Comparison of ENCODE assay signal across 8 cellular contexts in the genomic region with DNA sequence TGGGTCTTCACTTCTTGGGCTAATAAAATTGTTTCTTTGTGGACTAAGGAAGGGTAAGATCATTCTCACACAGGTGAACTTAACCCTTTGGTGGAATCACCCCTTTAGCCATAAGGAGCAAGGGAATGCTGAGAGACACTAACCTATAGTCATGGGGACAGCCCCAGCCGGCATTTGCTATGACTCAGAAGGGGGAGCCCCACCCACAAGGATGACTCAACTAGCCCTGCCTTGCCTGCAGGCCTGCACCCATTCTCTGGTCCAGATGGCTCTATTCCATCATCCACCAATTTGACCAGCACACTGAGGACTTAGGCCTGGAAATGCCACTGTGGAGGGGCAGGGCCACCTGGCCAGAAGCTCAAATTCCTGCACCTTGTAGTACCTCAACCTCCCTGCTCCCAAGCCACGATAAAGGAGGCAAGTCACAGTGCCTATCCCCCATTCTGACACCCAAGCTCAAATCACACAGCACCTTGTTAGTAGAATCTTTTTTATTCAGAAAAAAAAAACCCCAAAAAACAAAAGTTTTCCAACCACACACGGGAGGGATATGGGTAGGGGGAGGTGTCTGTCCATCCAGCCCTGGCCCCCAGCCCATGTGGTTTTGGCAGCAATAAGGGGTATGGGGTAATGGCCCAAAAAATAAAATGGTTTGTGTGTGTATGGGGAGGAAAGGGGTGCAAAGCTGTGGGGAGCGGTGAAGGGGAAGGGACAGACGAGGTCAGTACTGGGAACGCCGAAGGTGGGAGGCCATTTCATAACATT. TPM values are rescaled to one million over a fixed set of nuclear protein-coding genes. Genes with fewer than 3 reads are reported as not detected.
DNase-seq lines count a peak whose midpoint lies in the region; ATAC-seq and TF ChIP-seq lines count a peak whose summit lies in the region.

No MANE protein-coding gene starts in this region.

- no peak overlapping the region for H2AFZ ChIP-seq in PC-9

- H3K4me1 ChIP-seq in A673 (ENCODE audit: insufficient read depth, low read length, poor library complexity, severe bottlenecking): peaks cover 38% of the 10 kb centered on the region
- peaks cover 33% of the 10 kb centered on the region for H3K4me1 ChIP-seq in PC-9 (replicated peaks; ENCODE audit: insufficient read depth)
- peaks cover 27% of the 10 kb centered on the region for H3K4me1 ChIP-seq in foreskin keratinocyte
- peaks cover 63% of the 10 kb centered on the region for H3K4me1 ChIP-seq in upper lobe of right lung

- H4K20me1 ChIP-seq in PC-9 (ENCODE audit: insufficient read depth): peaks cover 39% of the 10 kb centered on the region

- no peaks in the 10 kb centered on the region for H3K9me2 ChIP-seq in PC-9 (ENCODE audit: insufficient read depth)

- H3K36me3 ChIP-seq in A673 (ENCODE audit: insufficient read depth, low read length, poor library complexity, severe bottlenecking): peaks cover 41% of the 10 kb centered on the region
- H3K36me3 ChIP-seq in PC-9 (ENCODE audit: low read depth): peaks cover 34% of the 10 kb centered on the region
- H3K36me3 ChIP-seq in upper lobe of right lung: peaks cover 49% of the 10 kb centered on the region

- DNase-seq in A673 (ENCODE audit: low spot score) (peak; percentile 73), PC-9 (peak; percentile 90 to 93), foreskin keratinocyte (peak; percentile 78 to 89), posterior cingulate gyrus (peak in 7 of 10 donors; percentile 26 to 92 (median 74)), upper lobe of right lung (peak; percentile 75)
- peak; percentile 56 to 73 for DNase-seq in activated T-helper 1 cell treated with anti-CD3 and anti-CD28 coated beads, Interleukin-2, amount 50 U/mL, for 16 hours (ENCODE audit: low read depth in 1 of 2, low spot score in 1 of 2)

- H3K27ac ChIP-seq in A673 (ENCODE audit: low read depth, low read length, poor library complexity, severe bottlenecking): peak overlapping the region; percentile 99
- peak overlapping the region; percentile 99 for H3K27ac ChIP-seq in PC-9
- H3K27ac ChIP-seq in foreskin keratinocyte: peak overlapping the region; percentile 59
- peak overlapping the region; percentile 97 for H3K27ac ChIP-seq in upper lobe of right lung

- H3K4me3 ChIP-seq in A673 (ENCODE audit: low read depth, low read length, poor library complexity, severe bottlenecking) (peak overlapping the region; percentile 100), PC-9 (peak overlapping the region; percentile 99; the same call in 1 of the 2 replicates), upper lobe of right lung (peak overlapping the region; percentile 99)

- CTCF ChIA-PET in A673 (lab: Charles Lee): no interaction called here
- CTCF ChIA-PET in PC-9 (lab: Charles Lee): interaction anchor here (0.7 kb wide), 2 partner anchors 305 to 613 kb away, joined by 3 read pairs; no protein-coding TSS in a partner anchor

- peaks cover 78% of the 10 kb centered on the region for H3K79me2 ChIP-seq in PC-9 (ENCODE audit: low read depth)

- no TSS peak for BruUV-seq in A673 (replicated peaks; lab: Mats Ljungman, UMichigan)
- BruUV-seq in PC-9 (replicated peaks; lab: Mats Ljungman, UMichigan): no TSS peak

- intact Hi-C loops in A673 (cut with micrococcal nuclease; ENCODE audit: unreplicated experiment) (no loop called here), PC-9 (cut with micrococcal nuclease; ENCODE audit: unreplicated experiment) (loop anchor here (1.0 to 10.0 kb wide), 2 partner anchors 22 to 111 kb away; partner anchors contain the start of genes MINK1 and SPAG7), posterior cingulate gyrus (cut with DNase I) (loop anchor here (5.0 kb wide), 1 partner anchor 42 kb away; the partner anchor contains the start of gene CAMTA2), upper lobe of right lung (cut with DNase I) (no loop called here)

- ATAC-seq in GM21529 (IDR thresholded peaks at IDR 0.05; ENCODE audit: unreplicated experiment) (peak; percentile 27), foreskin keratinocyte (peak; percentile 60), upper lobe of right lung (peak; percentile 5), GM18909 (IDR thresholded peaks at IDR 0.05; ENCODE audit: poor library complexity, unreplicated experiment) (no peak)

- POLR2A ChIA-PET in A673 (lab: Charles Lee; ENCODE audit: low non-redundant PET) (no interaction called here), PC-9 (lab: Charles Lee; ENCODE audit: unreplicated experiment) (interaction anchor here (0.5 to 1.6 kb wide), 4 partner anchors 8 to 82 kb away, joined by 3 to 8 read pairs (median 5); partner anchors contain the start of gene SPAG7)

- H3K27me3 ChIP-seq in A673 (replicated peaks; ENCODE audit: insufficient read depth, low read depth, low read length, poor library complexity): no peaks in the 10 kb centered on the region
- H3K27me3 ChIP-seq in PC-9 (ENCODE audit: insufficient read depth, low read depth): no peaks in the 10 kb centered on the region
- no peaks in the 10 kb centered on the region for H3K27me3 ChIP-seq in foreskin keratinocyte
- no peaks in the 10 kb centered on the region for H3K27me3 ChIP-seq in upper lobe of right lung

- H3K9me3 ChIP-seq in A673 (ENCODE audit: low read depth, low read length, poor library complexity, severe bottlenecking): no peaks in the 10 kb centered on the region
- no peaks in the 10 kb centered on the region for H3K9me3 ChIP-seq in PC-9 (ENCODE audit: insufficient read depth, low read depth)
- no peaks in the 10 kb centered on the region for H3K9me3 ChIP-seq in upper lobe of right lung

- peaks cover 91% of the 10 kb centered on the region for H3F3A ChIP-seq in PC-9 (ENCODE audit: insufficient read depth, low read depth)

- peak overlapping the region; percentile 84 for H3K4me2 ChIP-seq in PC-9

- TF ChIP-seq CTCF in A673 (conservative IDR thresholded peaks at IDR 0.05; ENCODE audit: low read depth, low read length) (no peak), PC-9 (conservative IDR thresholded peaks at IDR 0.05) (no peak), foreskin keratinocyte (conservative IDR thresholded peaks at IDR 0.05) (no peak), upper lobe of right lung (IDR thresholded peaks at IDR 0.05) (no peak)

RNA-seq across cellular contexts. Expression of gene PFN1, which starts 3.0 kb away (rescaled TPM):
- 1,021 and 1,026 TPM in 2 replicates for total RNA-seq in A673 (2021)
- 1,101 and 1,459 TPM in 2 replicates for total RNA-seq in PC-9 (2021)
- total RNA-seq in foreskin keratinocyte: 1,745 and 1,771 TPM in 2 replicates
- 3,025 and 3,144 TPM in 2 replicates for polyA plus RNA-seq in foreskin keratinocyte
- total RNA-seq in upper lobe of right lung: 457 TPM

RNA-seq across cellular contexts. Expression of gene RNF167, which starts 5.3 kb away (rescaled TPM):
- total RNA-seq in A673 (2021): 77.3 and 78.8 TPM in 2 replicates
- total RNA-seq in PC-9 (2021): 122 and 135 TPM in 2 replicates
- total RNA-seq in foreskin keratinocyte: 118 and 119 TPM in 2 replicates
- 162 and 167 TPM in 2 replicates for polyA plus RNA-seq in foreskin keratinocyte
- 92.9 TPM for total RNA-seq in upper lobe of right lung

RNA-seq across cellular contexts. Expression of gene SLC25A11, which starts 5.5 kb away (rescaled TPM):
- 113 and 129 TPM in 2 replicates for total RNA-seq in A673 (2021)
- total RNA-seq in PC-9 (2021): 50.7 and 56.2 TPM in 2 replicates
- total RNA-seq in foreskin keratinocyte: 52.6 and 60.2 TPM in 2 replicates
- 76.9 and 83.6 TPM in 2 replicates for polyA plus RNA-seq in foreskin keratinocyte
- 55.0 TPM for total RNA-seq in upper lobe of right lung

RNA-seq across cellular contexts. Expression of gene ENO3, which starts 5.6 kb away (rescaled TPM):
- total RNA-seq in A673 (2021): 12.3 and 16.6 TPM in 2 replicates
- 29.0 and 37.2 TPM in 2 replicates for total RNA-seq in PC-9 (2021)
- 1.8 and 2.0 TPM in 2 replicates for total RNA-seq in foreskin keratinocyte
- 2.7 and 3.2 TPM in 2 replicates for polyA plus RNA-seq in foreskin keratinocyte
- total RNA-seq in upper lobe of right lung: 8.6 TPM

RNA-seq across cellular contexts. Expression of gene GP1BA, which starts 13.3 kb away (rescaled TPM):
- total RNA-seq in A673 (2021) (not detected in 2 replicates), PC-9 (2021) (not detected in 2 replicates), foreskin keratinocyte (not detected in 2 replicates), upper lobe of right lung (0.55 TPM)
- polyA plus RNA-seq in foreskin keratinocyte: not detected in 2 replicates

Comparison
In these comparisons a context has a peak if more than half of its experiments do, and no peak if none do; other contexts are left out.
1. intact Hi-C loops: an anchor here in PC-9 (1.0 to 10.0 kb wide) and posterior cingulate gyrus (5.0 kb wide); none called in A673 and upper lobe of right lung.